10 cellular contexts compared by ENCODE assay signal in genomic region chrX:16771483-16772398, GRCh38. TPM values are rescaled to one million over a fixed set of nuclear protein-coding genes. Genes with fewer than 3 reads are reported as not detected.
DNase-seq lines count a peak whose midpoint lies in the region; ATAC-seq, FAIRE-seq and TF ChIP-seq lines count a peak whose summit lies in the region.
"Had no signal": no experiment of that assay in that cellular context is flagged by ENCODE, and none has a peak within 500 bp of the region (broad histone marks: within the 10 kb centered on the region; RNA-seq: fewer than 3 reads in every experiment).

No MANE protein-coding gene starts in this region.

- no peak overlapping the region for H3K4me3 Mint-ChIP-seq in GM23338
- H3K4me3 Mint-ChIP-seq in chondrocyte (ENCODE audit: unreplicated experiment): no peak overlapping the region
- H3K4me3 Mint-ChIP-seq in CD4-positive, alpha-beta T cell: no peak overlapping the region
- H3K4me3 Mint-ChIP-seq in CD8-positive, alpha-beta T cell: no peak overlapping the region
- H3K4me3 Mint-ChIP-seq: activated T-helper 1 cell treated with anti-CD3 and anti-CD28 coated beads, Interleukin-12 subunit alpha, Interleukin-12 subunit beta, Interleukin-2, Interleukin-4 antibody, amounts not matched to agents 30 ng/mL and 10 ng/mL and 1 ng/mL, durations not matched to agents 14 hours and 24 hours and 36 hours had no signal

- peak overlapping the region; percentile 99 for H3K27ac Mint-ChIP-seq in GM23338
- peak overlapping the region; percentile 83 for H3K27ac Mint-ChIP-seq in chondrocyte (ENCODE audit: unreplicated experiment)
- no peak overlapping the region for H3K27ac Mint-ChIP-seq in CD4-positive, alpha-beta T cell
- no peak overlapping the region for H3K27ac Mint-ChIP-seq in CD8-positive, alpha-beta T cell
- H3K27ac Mint-ChIP-seq: activated T-helper 1 cell treated with anti-CD3 and anti-CD28 coated beads, Interleukin-12 subunit alpha, Interleukin-12 subunit beta, Interleukin-2, Interleukin-4 antibody, amounts not matched to agents 30 ng/mL and 10 ng/mL and 1 ng/mL, durations not matched to agents 14 hours and 24 hours and 36 hours had no signal

- intact Hi-C loops in cardiac septum (cut with DNase I): no loop called here
- intact Hi-C loops in CD4-positive, alpha-beta T cell (cut with DNase I, micrococcal nuclease): no loop called here
- intact Hi-C loops in CD8-positive, alpha-beta T cell (cut with DNase I, micrococcal nuclease): no loop called here
- intact Hi-C loops in kidney (cut with DNase I): no loop called here

- H3K4me3 ChIP-seq in GM23338 (no peak overlapping the region), kidney (ENCODE audit: low read length in 2 of 2) (no peak overlapping the region)
- no peak overlapping the region for H3K4me3 ChIP-seq in CD8-positive, alpha-beta T cell (ENCODE audit: low read depth, low read length)
- H3K4me3 ChIP-seq: spleen had no signal

- H3K9me3 ChIP-seq in CD4-positive, alpha-beta T cell (ENCODE audit: control insufficient read depth, low read length): no peaks in the 10 kb centered on the region
- no peaks in the 10 kb centered on the region for H3K9me3 ChIP-seq in CD8-positive, alpha-beta T cell (ENCODE audit: low read length)
- no peaks in the 10 kb centered on the region for H3K9me3 ChIP-seq in kidney (ENCODE audit: control insufficient read depth in 1 of 2, low read length in 2 of 2)
- H3K9me3 ChIP-seq: spleen had no signal

- H3K9me3 Mint-ChIP-seq in GM23338: peaks cover 8% of the 10 kb centered on the region
- no peaks in the 10 kb centered on the region for H3K9me3 Mint-ChIP-seq in chondrocyte (ENCODE audit: low read depth)
- H3K9me3 Mint-ChIP-seq in CD4-positive, alpha-beta T cell: no peaks in the 10 kb centered on the region
- no peaks in the 10 kb centered on the region for H3K9me3 Mint-ChIP-seq in CD8-positive, alpha-beta T cell
- H3K9me3 Mint-ChIP-seq: activated T-helper 1 cell treated with anti-CD3 and anti-CD28 coated beads, Interleukin-12 subunit alpha, Interleukin-12 subunit beta, Interleukin-2, Interleukin-4 antibody, amounts not matched to agents 30 ng/mL and 10 ng/mL and 1 ng/mL, durations not matched to agents 14 hours and 24 hours and 36 hours had no signal

- H4K20me1 ChIP-seq in GM23338 (replicated peaks; ENCODE audit: insufficient read depth): no peaks in the 10 kb centered on the region

- TF ChIP-seq CTCF in GM23338 (conservative IDR thresholded peaks at IDR 0.05; ENCODE audit: low read depth in 2 of 2): no peak
- no peak for TF ChIP-seq CTCF in chondrocyte (IDR thresholded peaks at IDR 0.05)
- no peak for TF ChIP-seq CTCF in CD4-positive, alpha-beta T cell (IDR thresholded peaks at IDR 0.05)
- TF ChIP-seq CTCF in CD8-positive, alpha-beta T cell (IDR thresholded peaks at IDR 0.05): no peak
- TF ChIP-seq CTCF in kidney (IDR thresholded peaks at IDR 0.05; ENCODE audit: borderline replicate concordance, extremely low read depth, insufficient read depth): no peak

- H3K27me3 ChIP-seq in GM23338 (ENCODE audit: insufficient read depth): no peaks in the 10 kb centered on the region
- no peaks in the 10 kb centered on the region for H3K27me3 ChIP-seq in CD4-positive, alpha-beta T cell (ENCODE audit: control insufficient read depth, insufficient read depth, low read length)
- no peaks in the 10 kb centered on the region for H3K27me3 ChIP-seq in CD8-positive, alpha-beta T cell (ENCODE audit: insufficient read depth, low read length)
- H3K27me3 ChIP-seq: spleen had no signal

- H3K27ac ChIP-seq in GM23338 (ENCODE audit: low read depth) (peak overlapping the region; percentile 97), kidney (ENCODE audit: low read depth in 2 of 2, low read length in 2 of 2) (no peak overlapping the region)
- H3K27ac ChIP-seq in CD4-positive, alpha-beta T cell (ENCODE audit: low read depth, low read length): no peak overlapping the region
- no peak overlapping the region for H3K27ac ChIP-seq in CD8-positive, alpha-beta T cell (ENCODE audit: low read depth, low read length)
- H3K27ac ChIP-seq: spleen had no signal

- peak; percentile 93 for ATAC-seq in GM23338
- no peak for ATAC-seq in CD4-positive, alpha-beta T cell (ENCODE audit: poor library complexity)
- no peak for ATAC-seq in CD8-positive, alpha-beta T cell

- peaks cover 16% of the 10 kb centered on the region for H3K4me1 Mint-ChIP-seq in GM23338
- no peaks in the 10 kb centered on the region for H3K4me1 Mint-ChIP-seq in chondrocyte (ENCODE audit: low read depth)
- no peaks in the 10 kb centered on the region for H3K4me1 Mint-ChIP-seq in CD4-positive, alpha-beta T cell (ENCODE audit: low read depth)
- no peaks in the 10 kb centered on the region for H3K4me1 Mint-ChIP-seq in CD8-positive, alpha-beta T cell (ENCODE audit: low read depth)

- H3K36me3 ChIP-seq in GM23338 (ENCODE audit: insufficient read depth) (no peaks in the 10 kb centered on the region), kidney (ENCODE audit: control insufficient read depth in 1 of 2, insufficient read depth in 2 of 2, low read length in 2 of 2) (no peaks in the 10 kb centered on the region)
- no peaks in the 10 kb centered on the region for H3K36me3 ChIP-seq in CD8-positive, alpha-beta T cell (ENCODE audit: insufficient read depth, low read length)
- H3K36me3 ChIP-seq: spleen had no signal

- FAIRE-seq in kidney (lab: Jason Lieb, UNC): no peak

- CTCF ChIA-PET in CD4-positive, alpha-beta T cell (lab: Charles Lee): no interaction called here
- CTCF ChIA-PET in CD8-positive, alpha-beta T cell (lab: Charles Lee): no interaction called here

- H3K4me1 ChIP-seq in GM23338 (ENCODE audit: insufficient read depth) (peaks cover 10% of the 10 kb centered on the region), kidney (ENCODE audit: control insufficient read depth in 1 of 2, insufficient read depth in 1 of 2, low read depth in 1 of 2, low read length in 2 of 2) (no peaks in the 10 kb centered on the region)
- H3K4me1 ChIP-seq in CD8-positive, alpha-beta T cell (ENCODE audit: insufficient read depth, low read length): no peaks in the 10 kb centered on the region
- H3K4me1 ChIP-seq: spleen had no signal

- H3K79me2 ChIP-seq in GM23338 (replicated peaks; ENCODE audit: insufficient read depth): no peaks in the 10 kb centered on the region

- no peaks in the 10 kb centered on the region for H3K9me2 ChIP-seq in GM23338 (ENCODE audit: insufficient read depth)

- no peak overlapping the region for H2AFZ ChIP-seq in GM23338

- no peaks in the 10 kb centered on the region for H3K27me3 Mint-ChIP-seq in GM23338 (ENCODE audit: insufficient read depth, low read depth, poor library complexity)
- no peaks in the 10 kb centered on the region for H3K27me3 Mint-ChIP-seq in chondrocyte (ENCODE audit: low read depth)
- no peaks in the 10 kb centered on the region for H3K27me3 Mint-ChIP-seq in CD4-positive, alpha-beta T cell
- H3K27me3 Mint-ChIP-seq in CD8-positive, alpha-beta T cell (ENCODE audit: low read depth): no peaks in the 10 kb centered on the region

- POLR2A ChIA-PET in CD4-positive, alpha-beta T cell (lab: Charles Lee): no interaction called here
- POLR2A ChIA-PET in CD8-positive, alpha-beta T cell (lab: Charles Lee): no interaction called here

- H3F3A ChIP-seq in GM23338 (replicated peaks; ENCODE audit: low read depth): peaks cover 3% of the 10 kb centered on the region; the same call in 1 of the 2 replicates

- DNase-seq in GM23338 (ENCODE audit: low spot score) (peak; percentile 77), NCI-H2227 (lab: John Stamatoyannopoulos, UW; ENCODE audit: unreplicated experiment) (peak; percentile 78), chondrocyte (ENCODE audit: low spot score) (no peak), non-pigmented ciliary epithelial cell (ENCODE audit: low read depth) (peak; percentile 31), cardiac septum (ENCODE audit: low spot score) (no peak), kidney (no peak)
- DNase-seq in CD4-positive, alpha-beta T cell: no peak
- no peak for DNase-seq in CD8-positive, alpha-beta T cell
- DNase-seq: spleen had no signal

- H3K4me2 ChIP-seq in GM23338: peak overlapping the region; percentile 41

- H3K36me3 Mint-ChIP-seq in GM23338 (ENCODE audit: low read depth) (peaks cover 6% of the 10 kb centered on the region; the same call in 2 of the 3 replicates), chondrocyte (ENCODE audit: low read depth) (peaks cover 1% of the 10 kb centered on the region)
- H3K36me3 Mint-ChIP-seq in CD4-positive, alpha-beta T cell (ENCODE audit: low read depth): no peaks in the 10 kb centered on the region
- no peaks in the 10 kb centered on the region for H3K36me3 Mint-ChIP-seq in CD8-positive, alpha-beta T cell

- H3K9ac ChIP-seq in kidney (ENCODE audit: low read length in 2 of 2): no peak overlapping the region

TF ChIP-seq in GM23338, 12 proteins besides CTCF, POLR2A, EP300 and RAD21:
- no peak for TF ChIP-seq JUNB (IDR thresholded peaks at IDR 0.05; ENCODE audit: unreplicated experiment)
- TF ChIP-seq NANOG (IDR thresholded peaks at IDR 0.05; ENCODE audit: borderline replicate concordance): peak; percentile 41; the same call in 1 of the 2 replicates

RNA-seq across cellular contexts. Expression of gene TXLNG, which starts 14.5 kb away (rescaled TPM):
- 44.8 and 48.4 TPM in 2 replicates for total RNA-seq in GM23338 (2014; rRNA removed; shearing (Covaris generic))
- polyA plus RNA-seq in GM23338 (2016; fragmentation: Nextera tagmentation; extraction: Ambion mirVana) (35.3 and 45.3 TPM in 2 replicates), kidney (ENCODE audit: insufficient read depth, low read depth, low replicate concordance) (5.9 TPM)
- total RNA-seq in chondrocyte (8.9 to 11.6 TPM (median 9.1 TPM) in 3 replicates), cardiac septum (6.8 TPM), kidney (12.3 TPM)
- total RNA-seq in CD4-positive, alpha-beta T cell: 10 to 100 TPM; 17.2 to 17.5 TPM
- total RNA-seq in CD8-positive, alpha-beta T cell: 10 to 100 TPM; 31.3 to 32.3 TPM

RNA-seq across cellular contexts. Expression of gene SYAP1, which starts 52.3 kb away (rescaled TPM):
- total RNA-seq in GM23338 (2014; rRNA removed; shearing (Covaris generic)): 18.0 and 19.3 TPM in 2 replicates
- polyA plus RNA-seq in GM23338 (2016; fragmentation: Nextera tagmentation; extraction: Ambion mirVana) (46.7 and 48.3 TPM in 2 replicates), kidney (ENCODE audit: insufficient read depth, low read depth, low replicate concordance) (16.6 TPM)
- total RNA-seq in chondrocyte (52.8 to 53.4 TPM (median 53.3 TPM) in 3 replicates), cardiac septum (21.0 TPM), kidney (40.3 TPM)
- 10 to 100 TPM; 60.2 to 65.2 TPM for total RNA-seq in CD4-positive, alpha-beta T cell
- total RNA-seq in CD8-positive, alpha-beta T cell: 10 to 100 TPM; 71.1 to 76.5 TPM

RNA-seq across cellular contexts. Expression of gene CTPS2, which starts 59.3 kb away (rescaled TPM):
- total RNA-seq in GM23338 (2014; rRNA removed; shearing (Covaris generic)): 35.5 and 36.6 TPM in 2 replicates
- 10.4 and 16.4 TPM in 2 replicates for polyA plus RNA-seq in GM23338 (2016; fragmentation: Nextera tagmentation; extraction: Ambion mirVana)
- 25.3 to 29.7 TPM (median 26.1 TPM) in 3 replicates for total RNA-seq in chondrocyte
- total RNA-seq in cardiac septum: 5.9 TPM
- total RNA-seq in CD4-positive, alpha-beta T cell: 1 to 10 TPM; 3.8 to 4.6 TPM
- total RNA-seq in CD8-positive, alpha-beta T cell: 1 to 10 TPM; 3.4 to 3.6 TPM
- total RNA-seq in kidney: 13.7 TPM
- polyA plus RNA-seq in kidney (ENCODE audit: insufficient read depth, low read depth, low replicate concordance): 5.9 TPM

Comparison
In these comparisons a context has a peak if more than half of its experiments do, and no peak if none do; other contexts are left out.
1. DNase-seq: peak in GM23338 (single experiment), NCI-H2227 (single experiment) and non-pigmented ciliary epithelial cell (single experiment); none in chondrocyte (single experiment), cardiac septum (single experiment), CD4-positive, alpha-beta T cell (0 of 10), CD8-positive, alpha-beta T cell (0 of 7) and kidney (single experiment).
2. H3K27ac Mint-ChIP-seq: peak in GM23338 (single experiment) and chondrocyte (single experiment); none in CD4-positive, alpha-beta T cell (single experiment) and CD8-positive, alpha-beta T cell (single experiment).